27 cellular contexts compared by ENCODE assay signal in the genomic region with DNA sequence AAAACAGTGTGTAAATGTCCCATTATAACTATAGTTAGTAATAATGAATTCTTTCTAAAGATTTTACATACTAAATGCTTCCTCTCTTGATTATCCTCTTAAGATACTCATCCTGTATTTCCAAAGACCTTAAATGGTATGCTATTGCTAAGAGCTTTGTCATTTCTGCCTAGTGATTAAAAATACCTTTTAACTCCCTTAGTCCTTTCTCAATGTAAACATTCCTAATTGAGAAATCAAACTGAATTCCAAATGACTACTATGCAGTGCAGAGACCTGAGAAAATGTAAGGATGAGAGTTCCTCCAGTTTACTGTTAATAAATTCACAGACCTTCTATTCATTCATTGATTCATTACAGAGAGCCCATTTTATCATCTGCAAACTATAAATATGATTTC.
A peak's percentile ranks its signal among the peaks of the same experiment; 100 is the strongest.
DNase-seq lines count a peak whose midpoint lies in the region; ATAC-seq and TF ChIP-seq lines count a peak whose summit lies in the region.
"Had no signal": no experiment of that assay in that cellular context is flagged by ENCODE, and none has a peak within 500 bp of the region (broad histone marks: within the 10 kb centered on the region; RNA-seq: fewer than 3 reads in every experiment).

No MANE protein-coding gene starts in this region.

- CTCF ChIA-PET in PC-3 (lab: Charles Lee), result interaction anchor here (0.6 kb wide), 1 partner anchor 25 kb away, joined by 3 read pairs; no protein-coding TSS in a partner anchor

- H3K36me3 ChIP-seq in PC-3 (ENCODE audit: low read depth, low read length), result no peaks in the 10 kb centered on the region; the same call in 1 of the 2 replicates
- H3K36me3 ChIP-seq in mesenchymal stem cell (ENCODE audit: control insufficient read depth in 1 of 2, insufficient read depth in 2 of 2, low read depth in 1 of 2, low read length in 2 of 2), result peaks cover 12 to 69% of the 10 kb centered on the region in 2 experiments
- H3K36me3 ChIP-seq: thoracic aorta had no signal

- H2AK5ac ChIP-seq in mesenchymal stem cell (ENCODE audit: low read length, severe bottlenecking), result no peak overlapping the region

- H4K8ac ChIP-seq in mesenchymal stem cell (ENCODE audit: low read length), result no peak overlapping the region

- no peaks in the 10 kb centered on the region for H3K79me2 ChIP-seq in PC-3 (ENCODE audit: low read length)

- H3K14ac ChIP-seq in mesenchymal stem cell (ENCODE audit: low read length in 2 of 2), result no peak overlapping the region

- H3K4me2 ChIP-seq in PC-3 (ENCODE audit: low read length), result no peak overlapping the region
- H3K4me2 ChIP-seq in mesenchymal stem cell (ENCODE audit: low read length, poor library complexity, severe bottlenecking), result no peak overlapping the region
- H3K4me2 ChIP-seq: neural progenitor cell had no signal

- H3K27ac ChIP-seq in PC-3 (ENCODE audit: low read length) (no peak overlapping the region), mesenchymal stem cell (ENCODE audit: low read length, poor library complexity, severe bottlenecking) (no peak overlapping the region)
- H3K27ac ChIP-seq: neural progenitor cell, Peyer's patch, right lobe of liver, SJSA1, thoracic aorta had no signal

- H3K4me3 ChIP-seq in PC-3 (ENCODE audit: low read length), result no peak overlapping the region
- no peak overlapping the region for H3K4me3 ChIP-seq in epithelial cell of esophagus (ENCODE audit: low read length)
- no peak overlapping the region for H3K4me3 ChIP-seq in mesenchymal stem cell (ENCODE audit: insufficient read depth in 1 of 2, low read depth in 1 of 2, low read length in 2 of 2)
- H3K4me3 ChIP-seq: lung, neural progenitor cell, Peyer's patch, right lobe of liver, SJSA1, thoracic aorta had no signal

- H2BK15ac ChIP-seq in mesenchymal stem cell (ENCODE audit: low read depth, poor library complexity, severe bottlenecking), result no peak overlapping the region

- intact Hi-C loops in PC-3 (cut with micrococcal nuclease), result no loop called here

- H3K27me3 ChIP-seq in PC-3 (ENCODE audit: low read length) (no peaks in the 10 kb centered on the region), mesenchymal stem cell (ENCODE audit: control insufficient read depth in 1 of 2, insufficient read depth in 1 of 2, low read length in 2 of 2) (no peaks in the 10 kb centered on the region)
- H3K27me3 ChIP-seq: neural progenitor cell, Peyer's patch, right lobe of liver, SJSA1 had no signal

- H3K36me3 Mint-ChIP-seq in activated T-helper 17 cell treated with anti-CD3 and anti-CD28 coated beads, Interleukin-2, amount 50 U/mL, for 72 hours (ENCODE audit: low read depth), result peaks cover 88% of the 10 kb centered on the region
- H3K36me3 Mint-ChIP-seq in activated T-cell treated with anti-CD3 and anti-CD28 coated beads, Interleukin-2, amount 50 U/mL, for 72 hours (ENCODE audit: insufficient read depth in 2 of 2), result peaks cover 3 to 20% of the 10 kb centered on the region in 2 donors

- no peak overlapping the region for H4K91ac ChIP-seq in mesenchymal stem cell (ENCODE audit: low read length)

- POLR2A ChIA-PET in PC-3 (lab: Charles Lee; ENCODE audit: unreplicated experiment), result interaction anchor here (0.6 kb wide), 1 partner anchor 117 kb away, joined by 9 read pairs; no protein-coding TSS in a partner anchor

- no peak for TF ChIP-seq CTCF in PC-3 (conservative IDR thresholded peaks at IDR 0.05; ENCODE audit: low read depth, low read length)
- TF ChIP-seq CTCF in epithelial cell of esophagus (IDR thresholded peaks at IDR 0.05; ENCODE audit: insufficient read depth, low read depth, low read length, missing control alignments), result no peak

- H3K27me3 Mint-ChIP-seq in activated T-helper 17 cell treated with anti-CD3 and anti-CD28 coated beads, Interleukin-2, amount 50 U/mL, for 72 hours, result no peaks in the 10 kb centered on the region
- H3K27me3 Mint-ChIP-seq in activated T-cell treated with anti-CD3 and anti-CD28 coated beads, Interleukin-2, amount 50 U/mL, for 72 hours (ENCODE audit: low read depth), result no peaks in the 10 kb centered on the region
- H3K27me3 Mint-ChIP-seq: activated CD4-positive, alpha-beta T cell treated with anti-CD3 and anti-CD28 coated beads, Interleukin-2, amount 10 ng/mL, durations not matched to agents 24 days and 14 days had no signal

- no peak overlapping the region for H2BK5ac ChIP-seq in mesenchymal stem cell (ENCODE audit: low read depth, low read length, poor library complexity, severe bottlenecking)

- H3F3A ChIP-seq in PC-3 (ENCODE audit: low read length, unreplicated experiment), result no peaks in the 10 kb centered on the region

- H3K79me1 ChIP-seq in mesenchymal stem cell (replicated peaks; ENCODE audit: low read length, poor library complexity, severe bottlenecking), result peaks cover 7% of the 10 kb centered on the region

- no peak overlapping the region for H3K4me3 Mint-ChIP-seq in activated T-helper 17 cell treated with anti-CD3 and anti-CD28 coated beads, Interleukin-2, amount 50 U/mL, for 72 hours
- no peak overlapping the region for H3K4me3 Mint-ChIP-seq in activated T-cell treated with anti-CD3 and anti-CD28 coated beads, Interleukin-2, amount 50 U/mL, for 72 hours
- H3K4me3 Mint-ChIP-seq: activated CD4-positive, alpha-beta T cell treated with anti-CD3 and anti-CD28 coated beads, Interleukin-2, amount 10 ng/mL, durations not matched to agents 24 days and 14 days; activated T-cell treated with anti-CD3 and anti-CD28 coated beads, Interleukin-2, amount 50 U/mL, for 4 hours; CD8-positive, alpha-beta T cell; neural progenitor cell; T-helper 1 cell treated with Interleukin-12 subunit alpha and Interleukin-12 subunit beta and Interleukin-4 antibody, amounts not matched to agents 30 μg/mL and 1 μg/mL, for 36 hours had no signal

- no peaks in the 10 kb centered on the region for H3K4me1 Mint-ChIP-seq in activated T-helper 17 cell treated with anti-CD3 and anti-CD28 coated beads, Interleukin-2, amount 50 U/mL, for 72 hours
- H3K4me1 Mint-ChIP-seq in activated T-cell treated with anti-CD3 and anti-CD28 coated beads, Interleukin-2, amount 50 U/mL, for 72 hours (ENCODE audit: low read depth), result no peaks in the 10 kb centered on the region
- H3K4me1 Mint-ChIP-seq: neural progenitor cell had no signal

- no peak overlapping the region for H3K27ac Mint-ChIP-seq in activated T-helper 17 cell treated with anti-CD3 and anti-CD28 coated beads, Interleukin-2, amount 50 U/mL, for 72 hours
- no peak overlapping the region for H3K27ac Mint-ChIP-seq in activated T-cell treated with anti-CD3 and anti-CD28 coated beads, Interleukin-2, amount 50 U/mL, for 72 hours
- H3K27ac Mint-ChIP-seq: activated CD4-positive, alpha-beta T cell treated with anti-CD3 and anti-CD28 coated beads, Interleukin-2, amount 10 ng/mL, durations not matched to agents 24 days and 14 days; CD8-positive, alpha-beta T cell; neural progenitor cell; T-helper 1 cell treated with Interleukin-12 subunit alpha and Interleukin-12 subunit beta and Interleukin-4 antibody, amounts not matched to agents 30 μg/mL and 1 μg/mL, for 36 hours had no signal

- H3K4me1 ChIP-seq in PC-3 (ENCODE audit: insufficient read depth, low read length) (peaks cover 19% of the 10 kb centered on the region), mesenchymal stem cell (ENCODE audit: control insufficient read depth, insufficient read depth, low read depth, low read length) (no peaks in the 10 kb centered on the region)
- H3K4me1 ChIP-seq: neural progenitor cell, Peyer's patch, right lobe of liver, SJSA1 had no signal

- no peaks in the 10 kb centered on the region for H3K9me3 Mint-ChIP-seq in activated T-helper 17 cell treated with anti-CD3 and anti-CD28 coated beads, Interleukin-2, amount 50 U/mL, for 72 hours
- no peaks in the 10 kb centered on the region for H3K9me3 Mint-ChIP-seq in activated T-cell treated with anti-CD3 and anti-CD28 coated beads, Interleukin-2, amount 50 U/mL, for 72 hours
- H3K9me3 Mint-ChIP-seq: activated CD4-positive, alpha-beta T cell treated with anti-CD3 and anti-CD28 coated beads, Interleukin-2, amount 10 ng/mL, durations not matched to agents 24 days and 14 days; activated T-cell treated with anti-CD3 and anti-CD28 coated beads, Interleukin-2, amount 50 U/mL, for 4 hours; CD8-positive, alpha-beta T cell; neural progenitor cell; T-helper 1 cell treated with Interleukin-12 subunit alpha and Interleukin-12 subunit beta and Interleukin-4 antibody, amounts not matched to agents 30 μg/mL and 1 μg/mL, for 36 hours had no signal

- peak; percentile 51 for ATAC-seq in PC-3
- ATAC-seq in activated T-helper 17 cell treated with anti-CD3 and anti-CD28 coated beads, Interleukin-2, amount 50 U/mL, for 72 hours (replicated peaks), result no peak
- ATAC-seq in activated T-cell treated with anti-CD3 and anti-CD28 coated beads, Interleukin-2, amount 50 U/mL, for 72 hours (replicated peaks in 1 of 2), result no peak
- ATAC-seq: activated T-cell treated with anti-CD3 and anti-CD28 coated beads, Interleukin-2, amount 50 U/mL, for 4 hours; CD8-positive, alpha-beta T cell; right lobe of liver; stimulated activated naive CD8-positive, alpha-beta T cell treated with anti-CD3 and anti-CD28 coated beads, Interleukin-15, Interleukin-2, amounts not matched to agents 100 U/mL and 50 U/mL, for 24 hours had no signal

- H3K9me2 ChIP-seq in PC-3 (replicated peaks; ENCODE audit: low read length), result no peaks in the 10 kb centered on the region

- DNase-seq in COLO829 (ENCODE audit: low spot score), result peak; percentile 18
- peak; percentile 60 for DNase-seq in PC-3
- peak; percentile 65 for DNase-seq in epithelial cell of esophagus (ENCODE audit: low read depth)
- peak; percentile 59 for DNase-seq in mesenchymal stem cell
- no peak for DNase-seq in NCI-H146 treated with DMSO at 0.1 percent for 48 hours (lab: John Stamatoyannopoulos, UW; ENCODE audit: unreplicated experiment)
- no peak for DNase-seq in activated T-cell treated with anti-CD3 and anti-CD28 coated beads, Interleukin-2, amount 50 U/mL, for 72 hours
- DNase-seq: activated CD4-positive, alpha-beta T cell treated with anti-CD3 and anti-CD28 coated beads, Interleukin-2, amount 10 ng/mL, durations not matched to agents 24 days and 14 days; activated naive CD4-positive, alpha-beta T cell treated with Interleukin-2 at 50 U/mL for 16 hours; activated T-cell treated with anti-CD3 and anti-CD28 coated beads, Interleukin-2, amount 50 U/mL, for 4 hours; amniotic stem cell; caudate nucleus; CD8-positive, alpha-beta T cell; glutamatergic neuron; KG1; kidney glomerular epithelial cell; NCI-H1436; NCI-H2107; Peyer's patch; right lobe of liver; stimulated activated CD4-positive, alpha-beta T cell treated with anti-CD3 and anti-CD28 coated beads, Interleukin-15, amount 100 ng/mL, for 24 hours; stimulated activated naive CD8-positive, alpha-beta T cell treated with anti-CD3 and anti-CD28 coated beads, Interleukin-15, Interleukin-2, amounts not matched to agents 100 U/mL and 50 U/mL, for 24 hours had no signal

- H3K9me3 ChIP-seq in PC-3 (ENCODE audit: low read length) (no peaks in the 10 kb centered on the region), mesenchymal stem cell (ENCODE audit: control insufficient read depth, low read length) (no peaks in the 10 kb centered on the region)
- H3K9me3 ChIP-seq: Peyer's patch, right lobe of liver, SJSA1, thoracic aorta had no signal

- no peak overlapping the region for H3K4ac ChIP-seq in mesenchymal stem cell (ENCODE audit: low read depth in 1 of 2, low read length in 2 of 2)

- no peak overlapping the region for H2BK12ac ChIP-seq in mesenchymal stem cell (ENCODE audit: low read length in 2 of 2)

- no peak overlapping the region for H2BK120ac ChIP-seq in mesenchymal stem cell (ENCODE audit: low read depth, low read length)

- H3K9ac ChIP-seq in PC-3 (ENCODE audit: low read length), result no peak overlapping the region
- no peak overlapping the region for H3K9ac ChIP-seq in mesenchymal stem cell (ENCODE audit: low read length)
- H3K9ac ChIP-seq: neural progenitor cell had no signal

- no peak overlapping the region for H2AFZ ChIP-seq in PC-3 (ENCODE audit: low read length)
- no peak overlapping the region for H2AFZ ChIP-seq in mesenchymal stem cell (ENCODE audit: low read depth, low read length)
- H2AFZ ChIP-seq: neural progenitor cell had no signal

- H3K18ac ChIP-seq in mesenchymal stem cell (ENCODE audit: low read depth in 1 of 2, low read length in 2 of 2), result no peak overlapping the region

- H4K20me1 ChIP-seq in PC-3 (ENCODE audit: low read length), result no peaks in the 10 kb centered on the region

- BruUV-seq in PC-3 (replicated peaks; lab: Mats Ljungman, UMichigan), result no TSS peak

- H3K23ac ChIP-seq in mesenchymal stem cell (ENCODE audit: low read length in 2 of 2), result no peak overlapping the region

Comparison
In these comparisons a context has a peak if more than half of its experiments do, and no peak if none do; other contexts are left out.
1. DNase-seq: peak in COLO829 (single experiment), PC-3 (single experiment), epithelial cell of esophagus (single experiment) and mesenchymal stem cell (single experiment); none in NCI-H146 treated with DMSO at 0.1 percent for 48 hours (single experiment) and activated T-cell treated with anti-CD3 and anti-CD28 coated beads, Interleukin-2, amount 50 U/mL, for 72 hours (0 of 2).